ENCODE assay signal across 20 cellular contexts in the genomic region with DNA sequence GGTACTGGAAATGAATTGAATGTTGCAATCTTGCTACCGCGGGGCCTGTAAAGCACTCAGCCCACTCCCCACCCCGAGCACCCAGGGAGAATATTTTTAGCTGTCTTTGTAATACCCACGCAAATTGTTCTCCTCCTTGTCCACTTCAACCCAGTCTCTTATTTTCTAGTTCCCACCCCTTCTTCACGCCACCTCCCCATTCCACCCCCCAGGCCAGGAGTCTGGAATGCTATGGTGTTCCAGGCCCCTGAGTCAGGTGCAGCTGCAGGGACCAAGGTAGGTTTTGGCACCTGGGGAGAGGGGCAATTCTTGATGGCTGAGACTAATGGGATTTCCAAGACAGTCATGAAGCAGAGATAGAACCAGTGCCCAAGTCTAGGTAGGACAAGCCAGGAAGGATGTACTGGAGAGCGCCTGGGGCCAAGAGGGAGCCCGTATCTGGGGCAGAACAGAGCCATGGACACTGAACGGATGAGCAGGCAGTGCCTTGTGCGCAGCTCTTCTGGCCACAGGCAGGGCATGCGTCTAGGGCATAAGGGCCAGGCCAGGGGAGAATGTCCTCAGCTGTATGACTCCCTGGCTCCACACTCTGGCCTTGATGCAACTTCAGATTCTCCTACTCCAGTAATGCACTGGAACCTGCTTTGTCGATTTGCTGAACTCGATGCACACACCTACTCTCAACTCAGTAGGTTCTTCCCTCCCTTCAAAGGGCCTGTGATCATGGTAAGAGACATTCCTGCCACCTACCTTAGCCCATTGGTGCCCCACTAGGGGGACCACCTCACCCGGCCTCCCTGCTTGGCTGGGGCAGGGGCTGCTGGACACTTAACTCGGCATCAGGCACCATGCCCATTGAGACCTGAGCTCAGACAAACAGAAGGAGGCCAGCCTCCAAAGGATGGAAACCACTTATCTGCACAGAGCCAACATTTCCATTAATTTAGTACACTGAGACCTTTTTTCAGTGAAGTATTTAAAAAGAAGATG. TPM values are rescaled to one million over a fixed set of nuclear protein-coding genes. Genes with fewer than 3 reads are reported as not detected.
DNase-seq lines count a peak whose midpoint lies in the region; ATAC-seq, FAIRE-seq and TF ChIP-seq lines count a peak whose summit lies in the region.
"Had no signal": no experiment of that assay in that cellular context is flagged by ENCODE, and none has a peak within 500 bp of the region (broad histone marks: within the 10 kb centered on the region; RNA-seq: fewer than 3 reads in every experiment).

No MANE protein-coding gene starts in this region.

- peaks cover 0 to 3% of the 10 kb centered on the region in 2 experiments; a peak in 2 of 5 replicates for H3K27me3 ChIP-seq in K562 (ENCODE audit: control insufficient read depth in 2 of 2, insufficient read depth in 2 of 2, low read length in 2 of 2)
- peaks cover 0 to 32% of the 10 kb centered on the region in 2 experiments for H3K27me3 ChIP-seq in mesenchymal stem cell (ENCODE audit: control insufficient read depth in 1 of 2, insufficient read depth in 1 of 2, low read length in 2 of 2)
- H3K27me3 ChIP-seq in spleen (replicated peaks in 1 of 7): peaks cover 0 to 44% (median 0%) of the 10 kb centered on the region in 7 donors

- no peak overlapping the region for H2BK5ac ChIP-seq in mesenchymal stem cell (ENCODE audit: low read depth, low read length, poor library complexity, severe bottlenecking)

- H3K18ac ChIP-seq in mesenchymal stem cell (ENCODE audit: low read depth in 1 of 2, low read length in 2 of 2): no peak overlapping the region

- no peak for TF ChIP-seq RAD21 in K562 (CRISPR knock-in tag; conservative IDR thresholded peaks at IDR 0.05 in 1 of 2, IDR thresholded peaks at IDR 0.05 in 1 of 2)

- no peak overlapping the region for H2BK120ac ChIP-seq in mesenchymal stem cell (ENCODE audit: low read depth, low read length)

- intact Hi-C loops in K562 (cut with micrococcal nuclease) (no loop called here), spleen (cut with DNase I; ENCODE audit: low total_unique reads) (no loop called here)

- WGBS in K562 (ENCODE audit: insufficient coverage, low coverage, missing lambda C conversion rate): 69% methylated on average over 13 of the region's 14 CpGs
- 86% methylated on average over 13 of the region's 14 CpGs for WGBS in mesenchymal stem cell
- 84 to 91% (median 87%) methylated on average over 14 of the region's 14 CpGs for WGBS in spleen, 5 donors

- H4K8ac ChIP-seq in mesenchymal stem cell (ENCODE audit: low read length): no peak overlapping the region

- no peak overlapping the region for H2AK5ac ChIP-seq in mesenchymal stem cell (ENCODE audit: low read length, severe bottlenecking)

- no peak for ATAC-seq in K562

- H3K9me3 ChIP-seq in HEK293 (ENCODE audit: control insufficient read depth, insufficient read depth, low read depth, low read length) (no peaks in the 10 kb centered on the region), K562 (replicated peaks; ENCODE audit: control insufficient read depth, insufficient read depth, low read depth, low read length) (no peaks in the 10 kb centered on the region), mesenchymal stem cell (ENCODE audit: control insufficient read depth, low read length) (no peaks in the 10 kb centered on the region), spleen (no peaks in the 10 kb centered on the region)
- H3K9me3 ChIP-seq: SJCRH30 had no signal

- no peak overlapping the region for H2BK12ac ChIP-seq in mesenchymal stem cell (ENCODE audit: low read length in 2 of 2)

- H3K9me1 ChIP-seq in K562 (ENCODE audit: control insufficient read depth, insufficient read depth, low read length): no peaks in the 10 kb centered on the region

- in situ Hi-C loops in K562 (cut with MboI): no loop called here

- DNase-seq in K562 (ENCODE audit: extremely low read depth in 1 of 4, low spot score in 3 of 4) (no peak), mesenchymal stem cell (no peak), spleen (peak; percentile 62), NCI-H446 treated with DMSO at 0.1 percent for 48 hours (lab: John Stamatoyannopoulos, UW) (no peak), ureter (ENCODE audit: low spot score) (no peak)
- DNase-seq in NK-92 treated with Interleukin-12 subunit alpha and Interleukin-12 subunit beta, amount 100 ng/mL, for 24 hours (lab: John Stamatoyannopoulos, UW): no peak
- DNase-seq: Calu3; CD4-positive, alpha-beta memory T cell; IMR-90; Kasumi-1; MM.1S; NCI-H1105; NCI-H1694 treated with DMSO at 0.1 percent for 48 hours; NCI-H2107; NCI-H345; NCI-H69; SJCRH30 had no signal

- peak overlapping the region; percentile 69 for H4K91ac ChIP-seq in mesenchymal stem cell (ENCODE audit: low read length)

- H2AFZ ChIP-seq in K562 (ENCODE audit: low read depth, low read length) (peak overlapping the region; percentile 9; the same call in 1 of the 2 replicates), mesenchymal stem cell (ENCODE audit: low read depth, low read length) (no peak overlapping the region)

- no peak overlapping the region for H3K4me3 ChIP-seq in HEK293 (ENCODE audit: low read depth, low read length)
- no peak overlapping the region for H3K4me3 ChIP-seq in K562
- H3K4me3 ChIP-seq in mesenchymal stem cell (ENCODE audit: insufficient read depth in 1 of 2, low read depth in 1 of 2, low read length in 2 of 2): no peak overlapping the region
- H3K4me3 ChIP-seq in spleen: no peak overlapping the region
- H3K4me3 ChIP-seq: SJCRH30 had no signal

- H3K14ac ChIP-seq in mesenchymal stem cell (ENCODE audit: low read length in 2 of 2): peak overlapping the region in 1 of 2 experiments; percentile 64

- CTCF ChIA-PET in HEK293 (lab: Yijun Ruan, JAX): interaction anchor here (0.7 kb wide), 2 partner anchors 19 to 35 kb away, joined by 3 read pairs; no protein-coding TSS in a partner anchor
- CTCF ChIA-PET in K562 (lab: Yijun Ruan, JAX; ENCODE audit: low intra/inter-chr PET ratio): no interaction called here

- no peak overlapping the region for H3K4ac ChIP-seq in mesenchymal stem cell (ENCODE audit: low read depth in 1 of 2, low read length in 2 of 2)

- BruUV-seq in K562 (replicated peaks; lab: Mats Ljungman, UMichigan): no TSS peak

- H3K79me2 ChIP-seq in K562 (ENCODE audit: control insufficient read depth, insufficient read depth, low read length): no peaks in the 10 kb centered on the region

- H3K27ac ChIP-seq in HEK293 (ENCODE audit: extremely low read depth, low read depth, low read length) (no peak overlapping the region), K562 (ENCODE audit: extremely low read depth, low read depth, low read length) (no peak overlapping the region), mesenchymal stem cell (ENCODE audit: low read length, poor library complexity, severe bottlenecking) (no peak overlapping the region), spleen (no peak overlapping the region)
- H3K27ac ChIP-seq: SJCRH30 had no signal

- FAIRE-seq in K562 (lab: Jason Lieb, UNC): no peak
- FAIRE-seq: GM19239, H54 had no signal

- H3K36me3 ChIP-seq in HEK293 (ENCODE audit: control insufficient read depth in 2 of 2, insufficient read depth in 1 of 2, low read length in 2 of 2): no peaks in the 10 kb centered on the region
- no peaks in the 10 kb centered on the region for H3K36me3 ChIP-seq in K562 (ENCODE audit: control insufficient read depth, insufficient read depth, low read length)
- H3K36me3 ChIP-seq in mesenchymal stem cell (ENCODE audit: control insufficient read depth in 1 of 2, insufficient read depth in 2 of 2, low read depth in 1 of 2, low read length in 2 of 2): no peaks in the 10 kb centered on the region
- no peaks in the 10 kb centered on the region for H3K36me3 ChIP-seq in spleen
- H3K36me3 ChIP-seq: SJCRH30 had no signal

- POLR2A ChIA-PET in HEK293 (lab: Yijun Ruan, JAX) (no interaction called here), K562 (lab: Yijun Ruan, JAX) (interaction anchor here (0.5 to 1.4 kb wide), 3 partner anchors 9 to 178 kb away, joined by 3 to 5 read pairs (median 4); no protein-coding TSS in a partner anchor)

- H3K4me2 ChIP-seq in K562 (ENCODE audit: insufficient read depth, low read length) (no peak overlapping the region), mesenchymal stem cell (ENCODE audit: low read length, poor library complexity, severe bottlenecking) (no peak overlapping the region)

- TF ChIP-seq CTCF in HEK293 (tag by site-specific recombination; IDR thresholded peaks at IDR 0.05) (no peak), K562 (IDR thresholded peaks at IDR 0.05 in 2 of 3, conservative IDR thresholded peaks at IDR 0.05 in 1 of 3; ENCODE audit: insufficient read depth in 2 of 3, low read depth in 1 of 3, low read length in 3 of 3) (no peak), spleen (IDR thresholded peaks at IDR 0.05 in 8 of 11, conservative IDR thresholded peaks at IDR 0.05 in 3 of 11) (no peak)

- H3K9ac ChIP-seq in K562 (ENCODE audit: insufficient read depth in 1 of 2, low read depth in 2 of 2, low read length in 2 of 2) (no peak overlapping the region), mesenchymal stem cell (ENCODE audit: low read length) (no peak overlapping the region)

- H3K79me1 ChIP-seq in mesenchymal stem cell (replicated peaks; ENCODE audit: low read length, poor library complexity, severe bottlenecking): no peaks in the 10 kb centered on the region

- H3K4me1 ChIP-seq in HEK293 (ENCODE audit: control insufficient read depth, insufficient read depth, low read length) (no peaks in the 10 kb centered on the region), K562 (replicated peaks in 1 of 2; ENCODE audit: control insufficient read depth in 2 of 2, insufficient read depth in 2 of 2, low read length in 2 of 2) (peaks cover 7 to 40% of the 10 kb centered on the region in 2 experiments), mesenchymal stem cell (ENCODE audit: control insufficient read depth, insufficient read depth, low read depth, low read length) (no peaks in the 10 kb centered on the region), spleen (peaks cover 0 to 5% (median 0%) of the 10 kb centered on the region in 6 donors)
- H3K4me1 ChIP-seq: SJCRH30 had no signal

- TF ChIP-seq POLR2A in K562 (conservative IDR thresholded peaks at IDR 0.05) (no peak), spleen (IDR thresholded peaks at IDR 0.05) (no peak)

- no peak for TF ChIP-seq EP300 in K562 (IDR thresholded peaks at IDR 0.05; ENCODE audit: low read length)

- H2BK15ac ChIP-seq in mesenchymal stem cell (ENCODE audit: low read depth, poor library complexity, severe bottlenecking): no peak overlapping the region

- no peaks in the 10 kb centered on the region for H4K20me1 ChIP-seq in K562 (replicated peaks; ENCODE audit: control insufficient read depth, insufficient read depth, low read length)

- H3K23ac ChIP-seq in mesenchymal stem cell (ENCODE audit: low read length in 2 of 2): no peak overlapping the region

RNA-seq across cellular contexts. Expression of a gene that starts 34.6 kb away (rescaled TPM):
- 7.7 and 11.5 TPM in 2 replicates for total RNA-seq in K562 (2011; cell fraction: chromatin; rRNA removed; ENCODE audit: low replicate concordance)
- 7.8 and 9.0 TPM in 2 replicates for total RNA-seq in K562 (2011; cell fraction: nucleolus; rRNA removed)
- total RNA-seq in K562 (2011; cell fraction: nucleoplasm; rRNA removed): 10.5 and 11.5 TPM in 2 replicates
- total RNA-seq in K562 (2014; rRNA removed) (31.9 and 36.4 TPM in 2 replicates), K562 (2014; rRNA removed; fragmentation: Illumina TruSeq; extraction: Trizol) (19.8 and 22.1 TPM in 2 replicates), K562 (2015; rRNA removed; fragmentation: Illumina TruSeq; extraction: Trizol) (20.8 and 21.9 TPM in 2 replicates), K562 (2021) (24.4 and 29.0 TPM in 2 replicates), spleen (10 to 100 TPM; 16.5 to 22.6 (median 19.0) TPM), ureter (30.4 TPM)
- polyA plus RNA-seq in K562 (2011; rRNA removed) (13.5 and 19.5 TPM in 2 replicates), K562 (2014; fragmentation: Illumina TruSeq; extraction: Trizol) (15.8 and 23.4 TPM in 2 replicates), K562 (2014; fragmentation: Nextera tagmentation; extraction: Ambion mirVana) (1 to 10 TPM; 1.5 to 2.5 TPM), K562 (2014; rRNA removed) (39.1 and 43.4 TPM in 2 replicates), spleen (10 to 100 TPM; 36.2 to 42.1 (median 38.1) TPM)
- polyA plus RNA-seq in K562 (2011; cell fraction: cytosol; rRNA removed): 15.3 and 15.8 TPM in 2 replicates
- 9.4 and 11.3 TPM in 2 replicates for polyA plus RNA-seq in K562 (2011; cell fraction: nucleus; rRNA removed)
- polyA plus RNA-seq in K562 (2012): 24.1 and 29.7 TPM in 2 replicates
- 8.7 and 10.9 TPM in 2 replicates for polyA minus RNA-seq in K562 (2011; rRNA and poly(A)+ RNA removed)
- polyA minus RNA-seq in K562 (2011; cell fraction: cytosol; rRNA and poly(A)+ RNA removed): 4.7 and 7.5 TPM in 2 replicates
- polyA minus RNA-seq in K562 (2011; cell fraction: nucleus; rRNA and poly(A)+ RNA removed): 3.4 and 4.9 TPM in 2 replicates
- 21.2 TPM for polyA plus RNA-seq in mesenchymal stem cell (2013, experiment 1 of 2)
- polyA plus RNA-seq in mesenchymal stem cell (2013, experiment 2 of 2): 22.4 TPM
